13 cellular contexts compared by ENCODE assay signal in genomic region chr10:43878386-43878785, GRCh38.
DNase-seq lines count a peak whose midpoint lies in the region; ATAC-seq and TF ChIP-seq lines count a peak whose summit lies in the region.
"Had no signal": no experiment of that assay in that cellular context is flagged by ENCODE, and none has a peak within 500 bp of the region (broad histone marks: within the 10 kb centered on the region; RNA-seq: fewer than 3 reads in every experiment).

No MANE protein-coding gene starts in this region.

- POLR2A ChIA-PET in OCI-LY7 (lab: Charles Lee) = no interaction called here

- peak overlapping the region; percentile 82 for H3K27ac ChIP-seq in GM23248
- peak overlapping the region; percentile 27 for H3K27ac ChIP-seq in hepatocyte
- H3K27ac ChIP-seq in spleen = peak overlapping the region in 6 of 8 donors; percentile 15 to 50 (median 32)
- no peak overlapping the region for H3K27ac ChIP-seq in OCI-LY7 (ENCODE audit: low read depth, low read length, poor library complexity, severe bottlenecking)
- H3K27ac ChIP-seq: VCaP had no signal

- WGBS in GM23248 (ENCODE audit: low coverage in 1 of 2, low lambda C conversion rate in 2 of 2, missing lambda C conversion rate in 2 of 2), 2 experiments = 1 to 5% methylated on average over 10 of the region's 10 CpGs
- 59% methylated on average over 10 of the region's 10 CpGs for WGBS in hepatocyte (ENCODE audit: low lambda C conversion rate, missing lambda C conversion rate)
- WGBS in spleen, 5 donors = 17 to 29% (median 22%) methylated on average over 10 of the region's 10 CpGs

- no peak for ATAC-seq in left colon

- H3K79me2 ChIP-seq in GM23248 (ENCODE audit: insufficient read depth) (no peaks in the 10 kb centered on the region), hepatocyte (no peaks in the 10 kb centered on the region), OCI-LY7 (ENCODE audit: insufficient read depth, low read depth, low read length) (no peaks in the 10 kb centered on the region)

- DNase-seq in GM23248 (peak; percentile 83), adipocyte (ENCODE audit: low read depth) (peak; percentile 40), hepatocyte (ENCODE audit: low spot score) (no peak), spleen (no peak), amniotic stem cell (lab: John Stamatoyannopoulos, UW) (no peak), left colon (no peak), OCI-LY7 (ENCODE audit: low spot score) (no peak)
- DNase-seq: activated T-cell treated with anti-CD3 and anti-CD28 coated beads for 4 hours; HCEC 1CT; NCI-H2171 treated with DMSO at 0.1 percent for 48 hours; stimulated activated CD4-positive, alpha-beta T cell treated with anti-CD3 and anti-CD28 coated beads, Interleukin-4, amount 100 ng/mL, for 4 hours; stimulated activated naive CD4-positive, alpha-beta T cell had no signal

- CTCF ChIA-PET in OCI-LY7 (lab: Charles Lee; ENCODE audit: unreplicated experiment) = no interaction called here

- H3K9me2 ChIP-seq in GM23248 (ENCODE audit: insufficient read depth) (no peaks in the 10 kb centered on the region), hepatocyte (replicated peaks; ENCODE audit: insufficient read depth) (no peaks in the 10 kb centered on the region), OCI-LY7 (ENCODE audit: insufficient read depth, low read length) (no peaks in the 10 kb centered on the region)

- H3K4me2 ChIP-seq in GM23248 (ENCODE audit: unreplicated experiment) (peak overlapping the region; percentile 17), hepatocyte (no peak overlapping the region), OCI-LY7 (ENCODE audit: low read length) (no peak overlapping the region)

- TF ChIP-seq CTCF in hepatocyte (IDR thresholded peaks at IDR 0.05; ENCODE audit: poor library complexity) (no peak), spleen (IDR thresholded peaks at IDR 0.05 in 8 of 11, conservative IDR thresholded peaks at IDR 0.05 in 3 of 11) (no peak), OCI-LY7 (conservative IDR thresholded peaks at IDR 0.05; ENCODE audit: low read length) (no peak)

- no peaks in the 10 kb centered on the region for H3K9me3 ChIP-seq in GM23248 (ENCODE audit: low read depth)
- H3K9me3 ChIP-seq in adipocyte (ENCODE audit: control insufficient read depth, low read length) = no peaks in the 10 kb centered on the region
- H3K9me3 ChIP-seq in hepatocyte (ENCODE audit: low read depth) = no peaks in the 10 kb centered on the region
- H3K9me3 ChIP-seq in spleen = no peaks in the 10 kb centered on the region
- no peaks in the 10 kb centered on the region for H3K9me3 ChIP-seq in OCI-LY7 (ENCODE audit: low read length)

- no peaks in the 10 kb centered on the region for H3K27me3 ChIP-seq in GM23248 (replicated peaks; ENCODE audit: insufficient read depth)
- peaks cover 3% of the 10 kb centered on the region for H3K27me3 ChIP-seq in adipocyte (replicated peaks; ENCODE audit: control insufficient read depth, insufficient read depth, low read length)
- H3K27me3 ChIP-seq in hepatocyte = no peaks in the 10 kb centered on the region
- peaks cover 0 to 13% (median 0%) of the 10 kb centered on the region in 7 donors for H3K27me3 ChIP-seq in spleen (replicated peaks in 1 of 7)

- TF ChIP-seq POLR2A in spleen (IDR thresholded peaks at IDR 0.05) = no peak

- H3K4me1 ChIP-seq in GM23248 (ENCODE audit: insufficient read depth) (peaks cover 34% of the 10 kb centered on the region), adipocyte (ENCODE audit: control insufficient read depth, insufficient read depth, low read length) (peaks cover 8% of the 10 kb centered on the region), hepatocyte (ENCODE audit: insufficient read depth) (peaks cover 7% of the 10 kb centered on the region), spleen (peaks cover 0 to 16% (median 11%) of the 10 kb centered on the region in 6 donors), OCI-LY7 (ENCODE audit: insufficient read depth, low read length, poor library complexity, severe bottlenecking) (no peaks in the 10 kb centered on the region)

- H3K36me3 ChIP-seq in GM23248 (ENCODE audit: low read depth) = no peaks in the 10 kb centered on the region
- no peaks in the 10 kb centered on the region for H3K36me3 ChIP-seq in adipocyte (ENCODE audit: control insufficient read depth, insufficient read depth, low read length, severe bottlenecking)
- no peaks in the 10 kb centered on the region for H3K36me3 ChIP-seq in hepatocyte (replicated peaks; ENCODE audit: insufficient read depth, low read depth)
- no peaks in the 10 kb centered on the region for H3K36me3 ChIP-seq in spleen
- no peaks in the 10 kb centered on the region for H3K36me3 ChIP-seq in OCI-LY7 (ENCODE audit: insufficient read depth, low read length)

- H3K9ac ChIP-seq in GM23248 (peak overlapping the region; percentile 59), adipocyte (ENCODE audit: low read length) (no peak overlapping the region)

- in situ Hi-C loops in GM23248 (cut with MboI) = no loop called here

- peaks cover 12% of the 10 kb centered on the region; the same call in 1 of the 2 replicates for H3F3A ChIP-seq in GM23248 (ENCODE audit: insufficient read depth)

- H2AFZ ChIP-seq in GM23248 (peak overlapping the region; percentile 70), hepatocyte (no peak overlapping the region), OCI-LY7 (ENCODE audit: low read length) (no peak overlapping the region)

- intact Hi-C loops in spleen (cut with DNase I; ENCODE audit: low total_unique reads) = no loop called here
- intact Hi-C loops in left colon (cut with DNase I, micrococcal nuclease) = no loop called here
- intact Hi-C loops in OCI-LY7 (cut with micrococcal nuclease; ENCODE audit: unreplicated experiment) = no loop called here

- 0 out of 2 replicates have a peak overlapping the region, but pooled peaks have one; percentile 17 for H3K4me3 ChIP-seq in GM23248
- H3K4me3 ChIP-seq in adipocyte (ENCODE audit: low read length) = no peak overlapping the region
- no peak overlapping the region for H3K4me3 ChIP-seq in hepatocyte
- H3K4me3 ChIP-seq in spleen = no peak overlapping the region
- no peak overlapping the region for H3K4me3 ChIP-seq in OCI-LY7 (ENCODE audit: low read depth, low read length, poor library complexity, severe bottlenecking)

- H4K20me1 ChIP-seq in GM23248 (ENCODE audit: insufficient read depth) (no peaks in the 10 kb centered on the region), hepatocyte (ENCODE audit: insufficient read depth, poor library complexity, severe bottlenecking) (no peaks in the 10 kb centered on the region), OCI-LY7 (ENCODE audit: insufficient read depth, low read length) (no peaks in the 10 kb centered on the region)

- BruUV-seq in OCI-LY7 (replicated peaks; lab: Mats Ljungman, UMichigan) = no TSS peak

Comparison
In these comparisons a context has a peak if more than half of its experiments do, and no peak if none do; other contexts are left out.
1. DNase-seq: peak in GM23248 (single experiment) and adipocyte (single experiment); none in hepatocyte (single experiment), spleen (single experiment), amniotic stem cell (single experiment), left colon (0 of 2) and OCI-LY7 (single experiment).